Comparison of ENCODE assay signal across 9 cellular contexts in the genomic region with DNA sequence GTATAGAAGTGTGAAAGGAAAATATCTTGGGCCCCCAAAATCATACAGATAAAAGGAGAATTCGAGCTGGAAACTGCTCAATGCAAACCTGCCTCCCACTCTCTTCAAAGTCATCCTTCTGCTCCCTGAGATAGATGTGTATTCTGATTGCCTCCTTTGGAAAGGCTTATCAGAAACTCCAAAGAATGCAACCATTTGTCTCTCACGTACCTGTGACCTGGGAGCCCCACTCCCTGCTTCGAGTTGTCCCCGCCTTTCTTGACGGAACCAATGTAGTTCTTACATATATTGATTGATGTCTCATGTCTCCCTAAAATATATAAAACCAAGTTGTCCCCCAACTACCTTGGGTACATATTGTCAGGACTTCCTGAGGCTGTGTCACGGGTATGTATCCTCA.
"Had no signal": no experiment of that assay in that cellular context is flagged by ENCODE, and none has a peak within 500 bp of the region (broad histone marks: within the 10 kb centered on the region; RNA-seq: fewer than 3 reads in every experiment).

No MANE protein-coding gene starts in this region.

- H3K27ac ChIP-seq: KMS-11 had no signal

- H3K9me3 Mint-ChIP-seq: IgD-negative memory B cell had no signal

- H3K27ac Mint-ChIP-seq: HFFc6, IgD-negative memory B cell had no signal

- H3K4me3 ChIP-seq: HAP-1 had no signal

- H3K27me3 Mint-ChIP-seq: IgD-negative memory B cell had no signal

- H3K4me1 ChIP-seq: HAP-1 had no signal

- H3K36me3 ChIP-seq: HAP-1 had no signal

- ATAC-seq: HCT116, HepG2 had no signal

- H3K9ac ChIP-seq: KMS-11 had no signal

- H3K4me3 Mint-ChIP-seq: HFFc6, IgD-negative memory B cell had no signal

- DNase-seq: GOT3, H7, HFFc6, KBM-7 had no signal

- H3K9me3 ChIP-seq: HAP-1 had no signal
